Comparison of ENCODE assay signal across 24 cellular contexts in genomic region chr12:107435072-107435471, GRCh38.
"Had no signal": no experiment of that assay in that cellular context is flagged by ENCODE, and none has a peak within 500 bp of the region (broad histone marks: within the 10 kb centered on the region; RNA-seq: fewer than 3 reads in every experiment).

No MANE protein-coding gene starts in this region.

- H3K4me3 ChIP-seq: gastrocnemius medialis, sigmoid colon, smooth muscle cell, thoracic aorta had no signal

- H3K27ac ChIP-seq: brain microvascular endothelial cell, gastrocnemius medialis, sigmoid colon, thoracic aorta had no signal

- H3K27ac Mint-ChIP-seq: activated CD8-positive, alpha-beta T cell treated with anti-CD3 and anti-CD28 coated beads, Interleukin-2, amount 10 ng/mL, durations not matched to agents 7 days and 5 days; activated naive CD8-positive, alpha-beta T cell treated with anti-CD3 and anti-CD28 coated beads, Interleukin-2, amount 50 U/mL, for 24 hours; activated T-helper 1 cell treated with anti-CD3 and anti-CD28 coated beads, Interleukin-12 subunit alpha, Interleukin-12 subunit beta, Interleukin-2, Interleukin-4 antibody, amounts not matched to agents 30 ng/mL and 10 ng/mL and 1 ng/mL, durations not matched to agents 14 hours and 24 hours and 36 hours had no signal

- H3K4me3 Mint-ChIP-seq: activated CD8-positive, alpha-beta T cell treated with anti-CD3 and anti-CD28 coated beads, Interleukin-2, amount 10 ng/mL, durations not matched to agents 7 days and 5 days; activated naive CD8-positive, alpha-beta T cell treated with anti-CD3 and anti-CD28 coated beads, Interleukin-2, amount 50 U/mL, for 24 hours; activated T-helper 1 cell treated with anti-CD3 and anti-CD28 coated beads, Interleukin-12 subunit alpha, Interleukin-12 subunit beta, Interleukin-2, Interleukin-4 antibody, amounts not matched to agents 30 ng/mL and 10 ng/mL and 1 ng/mL, durations not matched to agents 14 hours and 24 hours and 36 hours; naive B cell had no signal

- H3K9me3 Mint-ChIP-seq: activated naive CD8-positive, alpha-beta T cell treated with anti-CD3 and anti-CD28 coated beads, Interleukin-2, amount 50 U/mL, for 24 hours; activated T-helper 1 cell treated with anti-CD3 and anti-CD28 coated beads, Interleukin-12 subunit alpha, Interleukin-12 subunit beta, Interleukin-2, Interleukin-4 antibody, amounts not matched to agents 30 ng/mL and 10 ng/mL and 1 ng/mL, durations not matched to agents 14 hours and 24 hours and 36 hours; naive B cell had no signal

- H3K9me3 ChIP-seq: gastrocnemius medialis, sigmoid colon, thoracic aorta had no signal

- H3K36me3 Mint-ChIP-seq: naive B cell had no signal

- H3K27me3 ChIP-seq: brain microvascular endothelial cell, gastrocnemius medialis, sigmoid colon had no signal

- H3K36me3 ChIP-seq: brain microvascular endothelial cell, gastrocnemius medialis, sigmoid colon, thoracic aorta had no signal

- H3K4me1 ChIP-seq: gastrocnemius medialis, sigmoid colon had no signal

- H3K27me3 Mint-ChIP-seq: activated naive CD8-positive, alpha-beta T cell treated with anti-CD3 and anti-CD28 coated beads, Interleukin-2, amount 50 U/mL, for 24 hours; naive B cell had no signal

- ATAC-seq: activated CD8-positive, alpha-beta T cell treated with anti-CD3 and anti-CD28 coated beads, Interleukin-2, amount 10 ng/mL, durations not matched to agents 7 days and 5 days; activated naive CD8-positive, alpha-beta T cell treated with anti-CD3 and anti-CD28 coated beads, Interleukin-2, amount 50 U/mL, for 24 hours; esophagus mucosa; gastrocnemius medialis; left cardiac atrium had no signal

- DNase-seq: activated CD4-positive, alpha-beta T cell treated with anti-CD3 and anti-CD28 coated beads, Interleukin-2, amount 50 U/mL, for 1 hour; activated CD4-positive, CD25-positive, alpha-beta regulatory T cell treated with anti-CD3 and anti-CD28 coated beads, Interleukin-2, amount 50 U/mL, for 72 hours; activated CD8-positive, alpha-beta T cell treated with anti-CD3 and anti-CD28 coated beads, Interleukin-2, amount 10 ng/mL, durations not matched to agents 7 days and 5 days; activated gamma-delta T cell; activated naive CD4-positive, alpha-beta T cell treated with anti-CD3 and anti-CD28 coated beads, Interleukin-2, amount 50 U/mL, for 16 hours; activated naive CD8-positive, alpha-beta T cell treated with anti-CD3 and anti-CD28 coated beads, Interleukin-2, amount 50 U/mL, for 24 hours; aorta; brain microvascular endothelial cell; caudate nucleus; effector CD8-positive, alpha-beta T cell; gastrocnemius medialis; head of caudate nucleus; left cardiac atrium; mesenchymal stem cell; naive B cell; occipital lobe; posterior cingulate gyrus; sigmoid colon; stimulated activated CD4-positive, alpha-beta T cell treated with anti-CD3 and anti-CD28 coated beads, Interleukin-15, amount 100 ng/mL, for 24 hours; stimulated activated naive CD4-positive, alpha-beta T cell had no signal
